ENCODE assay signal across 30 cellular contexts in the genomic region with DNA sequence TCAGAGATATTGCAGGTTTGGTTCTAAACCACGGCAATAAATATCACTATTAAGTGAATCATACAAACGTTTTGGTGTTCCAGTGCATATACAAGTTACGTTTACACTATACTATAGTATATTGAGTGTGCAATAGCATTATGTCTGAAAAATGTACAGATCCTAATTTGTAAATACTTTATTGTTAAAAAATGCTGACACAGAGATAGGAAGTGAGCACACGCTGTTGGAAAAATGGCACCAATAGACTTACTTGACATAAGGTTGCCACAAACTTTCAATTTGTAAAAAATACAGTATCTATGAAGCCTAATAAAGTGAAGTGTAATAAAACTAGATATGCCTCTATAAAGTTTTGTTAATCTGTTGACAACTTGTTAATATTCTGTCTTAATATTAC. TPM values are rescaled to one million over a fixed set of nuclear protein-coding genes. Genes with fewer than 3 reads are reported as not detected.
"Had no signal": no experiment of that assay in that cellular context is flagged by ENCODE, and none has a peak within 500 bp of the region (broad histone marks: within the 10 kb centered on the region; RNA-seq: fewer than 3 reads in every experiment).

No MANE protein-coding gene starts in this region.

- H3K4me2 ChIP-seq: smooth muscle cell had no signal

- H3K9ac ChIP-seq: parathyroid adenoma had no signal

- H3K27me3 ChIP-seq: ovary, suprapubic skin, testis, transverse colon, upper lobe of right lung, uterus had no signal

- H3K4me1 ChIP-seq: psoas muscle, spleen, suprapubic skin, testis, tibial artery, transverse colon, upper lobe of right lung, uterus had no signal

- ATAC-seq: naive thymus-derived CD8-positive, alpha-beta T cell; natural killer cell treated with Interleukin-12 subunit alpha and Interleukin-12 subunit beta and Interleukin-15 and Interleukin-18, amount 100 ng/mL, for 72 hours; psoas muscle; right cardiac atrium; sciatic nerve; stimulated activated memory B cell treated with anti-CD40 and anti-IgM and Interleukin-4, amounts not matched to agents 10 μg/mL and 1 μg/mL and 100 μg/mL, for 72 hours; stimulated activated naive CD8-positive, alpha-beta T cell treated with anti-CD3 and anti-CD28 coated beads, Interleukin-15, amount 100 ng/mL, for 72 hours; stimulated activated naive CD8-positive, alpha-beta T cell treated with anti-CD3 and anti-CD28 coated beads, Interleukin-15, Interleukin-2, amounts not matched to agents 100 U/mL and 50 U/mL, for 24 hours; upper lobe of right lung had no signal

- H2AFZ ChIP-seq: parathyroid adenoma had no signal

- H3K4me3 ChIP-seq: ovary, psoas muscle, skin epidermis, smooth muscle cell, spleen, suprapubic skin, testis, tibial artery, transverse colon, upper lobe of right lung, uterus had no signal

- H3K9me3 ChIP-seq: ovary, psoas muscle, spleen, suprapubic skin, testis, tibial artery, transverse colon, upper lobe of right lung, uterus had no signal

- H3K36me3 ChIP-seq: ovary, spleen, suprapubic skin, tibial artery, transverse colon, upper lobe of right lung, uterus had no signal

- H3K27ac ChIP-seq: ovary, parathyroid adenoma, psoas muscle, skin epidermis, spleen, suprapubic skin, testis, tibial artery, transverse colon, upper lobe of right lung, uterus had no signal

- DNase-seq: naive B cell; naive thymus-derived CD8-positive, alpha-beta T cell; nephron progenitor cell; occipital lobe; ovary; posterior cingulate gyrus; psoas muscle; right cardiac atrium; spleen; stimulated activated CD4-positive, alpha-beta T cell treated with anti-CD3 and anti-CD28 coated beads, Interleukin-12 subunit alpha, Interleukin-12 subunit beta, amount 100 ng/mL, for 4 hours; stimulated activated CD4-positive, alpha-beta T cell treated with anti-CD3 and anti-CD28 coated beads, Interleukin-1b, Interleukin-23, amount 100 ng/mL, for 48 hours; stimulated activated CD4-positive, alpha-beta T cell treated with anti-CD3 and anti-CD28 coated beads, Interleukin-4, amount 100 ng/mL, for 1 hour; stimulated activated CD4-positive, alpha-beta T cell treated with anti-CD3 and anti-CD28 coated beads, Interleukin-4, amount 100 ng/mL, for 4 hours; stimulated activated CD8-positive, alpha-beta memory T cell treated with anti-CD3 and anti-CD28 coated beads, Interleukin-4, amount 100 ng/mL, for 48 hours; stimulated activated naive CD4-positive, alpha-beta T cell; stimulated activated naive CD8-positive, alpha-beta T cell treated with anti-CD3 and anti-CD28 coated beads, Interleukin-15, amount 100 ng/mL, for 72 hours; stimulated activated naive CD8-positive, alpha-beta T cell treated with anti-CD3 and anti-CD28 coated beads, Interleukin-15, Interleukin-2, amounts not matched to agents 100 U/mL and 50 U/mL, for 24 hours; substantia nigra; testis; tibial artery; transverse colon; upper lobe of right lung; uterus had no signal

RNA-seq across cellular contexts. Expression of a gene that starts 16.0 kb away (rescaled TPM):
- total RNA-seq: naive thymus-derived CD8-positive, alpha-beta T cell; natural killer cell treated with Interleukin-12 subunit alpha and Interleukin-12 subunit beta and Interleukin-15 and Interleukin-18, amount 100 ng/mL, for 72 hours; psoas muscle; transverse colon had no signal
- polyA plus RNA-seq: naive thymus-derived CD8-positive, alpha-beta T cell; psoas muscle had no signal
